In genomic region chr14:103662591-103662990, GRCh38 we compare ENCODE assay signal across 22 cellular contexts.
"Had no signal": no experiment of that assay in that cellular context is flagged by ENCODE, and none has a peak within 500 bp of the region (broad histone marks: within the 10 kb centered on the region; RNA-seq: fewer than 3 reads in every experiment).

No MANE protein-coding gene starts in this region.

- H3K27me3 ChIP-seq: gastrocnemius medialis, neural progenitor cell, right atrium auricular region, sigmoid colon, stomach, thyroid gland, vagina had no signal

- H3K4me1 ChIP-seq: gastrocnemius medialis, neural progenitor cell, prostate gland, thyroid gland, vagina had no signal

- DNase-seq: dermis blood vessel endothelial cell; effector memory CD8-positive, alpha-beta T cell; foreskin fibroblast; gastrocnemius medialis; hypothalamus; left ventricle myocardium superior; sigmoid colon; stimulated activated CD4-positive, alpha-beta T cell treated with anti-CD3 and anti-CD28 coated beads, Interleukin-2, amount 100 ng/mL, for 24 hours; stimulated activated CD4-positive, alpha-beta T cell treated with anti-CD3 and anti-CD28 coated beads, Interleukin-4, amount 100 ng/mL, for 24 hours; stimulated activated naive CD4-positive, alpha-beta T cell treated with Interleukin-2 at 50 U/mL for 16 hours; stomach; thyroid gland; trophoblast cell had no signal

- H3K9me3 ChIP-seq: gastrocnemius medialis, prostate gland, right atrium auricular region, sigmoid colon, stomach, thyroid gland, vagina had no signal

- H3K4me2 ChIP-seq: neural progenitor cell had no signal

- H3K27ac ChIP-seq: gastrocnemius medialis, neural progenitor cell, prostate gland, right atrium auricular region, thyroid gland, vagina had no signal

- H3K4me3 ChIP-seq: coronary artery, gastrocnemius medialis, lung, neural progenitor cell, prostate gland, right atrium auricular region, sigmoid colon, stomach, thyroid gland, vagina had no signal

- H3K9ac ChIP-seq: neural progenitor cell had no signal

- H3K4me1 Mint-ChIP-seq: nephron, neural progenitor cell had no signal

- H3K9me3 Mint-ChIP-seq: effector memory CD8-positive, alpha-beta T cell; memory B cell; nephron; neural progenitor cell; stimulated activated effector memory CD8-positive, alpha-beta T cell treated with anti-CD3 and anti-CD28 coated beads, Interleukin-12 subunit alpha, Interleukin-12 subunit beta, amount 100 ng/mL, for 72 hours had no signal

- H3K27me3 Mint-ChIP-seq: effector memory CD8-positive, alpha-beta T cell; memory B cell had no signal

- H3K4me3 Mint-ChIP-seq: effector memory CD8-positive, alpha-beta T cell; memory B cell; nephron; neural progenitor cell; stimulated activated effector memory CD8-positive, alpha-beta T cell treated with anti-CD3 and anti-CD28 coated beads, Interleukin-12 subunit alpha, Interleukin-12 subunit beta, amount 100 ng/mL, for 72 hours had no signal

- H3K27ac Mint-ChIP-seq: neural progenitor cell had no signal

- H2AFZ ChIP-seq: neural progenitor cell had no signal

- ATAC-seq: effector memory CD8-positive, alpha-beta T cell; gastrocnemius medialis; left ventricle myocardium superior; stimulated activated effector memory CD8-positive, alpha-beta T cell treated with anti-CD3 and anti-CD28 coated beads, Interleukin-12 subunit alpha, Interleukin-12 subunit beta, amount 100 ng/mL, for 72 hours had no signal
